Comparison of ENCODE assay signal across 2 cellular contexts in the genomic region with DNA sequence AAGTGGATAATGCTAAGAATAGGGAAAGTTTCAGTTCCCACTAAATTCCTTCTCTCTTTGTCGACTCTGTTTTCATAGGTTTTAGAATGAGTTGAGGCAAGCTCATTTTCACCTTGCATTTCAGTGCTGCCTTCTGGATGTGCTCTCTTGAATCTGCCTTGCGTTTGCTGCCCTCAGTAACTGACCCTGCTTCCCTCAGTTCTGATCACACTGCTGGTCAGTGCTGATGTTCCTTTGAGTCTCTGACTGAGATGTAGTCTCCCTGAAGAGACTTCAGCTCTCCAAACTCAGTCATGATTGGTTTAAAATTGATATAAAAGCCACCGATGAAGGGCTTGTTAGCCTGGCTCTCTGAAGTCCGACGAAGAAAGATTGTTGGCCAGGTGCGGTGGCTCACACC.
TF ChIP-seq lines count a peak whose summit lies in the region.

No MANE protein-coding gene starts in this region.

TF ChIP-seq in HCT116, 20 proteins besides CTCF, POLR2A, EP300 and RAD21:
- TF ChIP-seq, protein P1, sequence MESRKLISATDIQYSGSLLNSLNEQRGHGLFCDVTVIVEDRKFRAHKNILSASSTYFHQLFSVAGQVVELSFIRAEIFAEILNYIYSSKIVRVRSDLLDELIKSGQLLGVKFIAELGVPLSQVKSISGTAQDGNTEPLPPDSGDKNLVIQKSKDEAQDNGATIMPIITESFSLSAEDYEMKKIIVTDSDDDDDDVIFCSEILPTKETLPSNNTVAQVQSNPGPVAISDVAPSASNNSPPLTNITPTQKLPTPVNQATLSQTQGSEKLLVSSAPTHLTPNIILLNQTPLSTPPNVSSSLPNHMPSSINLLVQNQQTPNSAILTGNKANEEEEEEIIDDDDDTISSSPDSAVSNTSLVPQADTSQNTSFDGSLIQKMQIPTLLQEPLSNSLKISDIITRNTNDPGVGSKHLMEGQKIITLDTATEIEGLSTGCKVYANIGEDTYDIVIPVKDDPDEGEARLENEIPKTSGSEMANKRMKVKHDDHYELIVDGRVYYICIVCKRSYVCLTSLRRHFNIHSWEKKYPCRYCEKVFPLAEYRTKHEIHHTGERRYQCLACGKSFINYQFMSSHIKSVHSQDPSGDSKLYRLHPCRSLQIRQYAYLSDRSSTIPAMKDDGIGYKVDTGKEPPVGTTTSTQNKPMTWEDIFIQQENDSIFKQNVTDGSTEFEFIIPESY (IDR thresholded peaks at IDR 0.05; ENCODE audit: extremely low read depth, insufficient replicate concordance, low read length), result no peak
- TF ChIP-seq ZFX (IDR thresholded peaks at IDR 0.05), result no peak
- TF ChIP-seq, protein P2, sequence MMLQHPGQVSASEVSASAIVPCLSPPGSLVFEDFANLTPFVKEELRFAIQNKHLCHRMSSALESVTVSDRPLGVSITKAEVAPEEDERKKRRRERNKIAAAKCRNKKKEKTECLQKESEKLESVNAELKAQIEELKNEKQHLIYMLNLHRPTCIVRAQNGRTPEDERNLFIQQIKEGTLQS (IDR thresholded peaks at IDR 0.05), result no peak
- no peak for TF ChIP-seq TCF7L2 (IDR thresholded peaks at IDR 0.05; ENCODE audit: borderline replicate concordance, extremely low read depth, insufficient read depth, insufficient read length)
- TF ChIP-seq ZNF274 (IDR thresholded peaks at IDR 0.05; ENCODE audit: low read depth, low read length), result no peak
- TF ChIP-seq FOSL1 (IDR thresholded peaks at IDR 0.05; ENCODE audit: low read depth), result no peak
- no peak for TF ChIP-seq POLR2AphosphoS5 (IDR thresholded peaks at IDR 0.05; ENCODE audit: low read depth, low read length)
- TF ChIP-seq CBX3 (IDR thresholded peaks at IDR 0.05; ENCODE audit: low read depth), result no peak
- TF ChIP-seq, protein P3, sequence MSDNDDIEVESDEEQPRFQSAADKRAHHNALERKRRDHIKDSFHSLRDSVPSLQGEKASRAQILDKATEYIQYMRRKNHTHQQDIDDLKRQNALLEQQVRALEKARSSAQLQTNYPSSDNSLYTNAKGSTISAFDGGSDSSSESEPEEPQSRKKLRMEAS (IDR thresholded peaks at IDR 0.05), result no peak
- no peak for TF ChIP-seq JUND (IDR thresholded peaks at IDR 0.05)
- no peak for TF ChIP-seq EGR1 (IDR thresholded peaks at IDR 0.05; ENCODE audit: low read depth)
- no peak for TF ChIP-seq SRF (IDR thresholded peaks at IDR 0.05; ENCODE audit: low read depth)
- no peak for TF ChIP-seq ELF1 (IDR thresholded peaks at IDR 0.05; ENCODE audit: borderline replicate concordance, low read depth)
- no peak for TF ChIP-seq SP1 (IDR thresholded peaks at IDR 0.05; ENCODE audit: low read depth)
- no peak for TF ChIP-seq CEBPB (IDR thresholded peaks at IDR 0.05; ENCODE audit: low read depth)
- TF ChIP-seq EZH2phosphoT487 (IDR thresholded peaks at IDR 0.05; ENCODE audit: borderline replicate concordance), result no peak
- TF ChIP-seq, protein P4, sequence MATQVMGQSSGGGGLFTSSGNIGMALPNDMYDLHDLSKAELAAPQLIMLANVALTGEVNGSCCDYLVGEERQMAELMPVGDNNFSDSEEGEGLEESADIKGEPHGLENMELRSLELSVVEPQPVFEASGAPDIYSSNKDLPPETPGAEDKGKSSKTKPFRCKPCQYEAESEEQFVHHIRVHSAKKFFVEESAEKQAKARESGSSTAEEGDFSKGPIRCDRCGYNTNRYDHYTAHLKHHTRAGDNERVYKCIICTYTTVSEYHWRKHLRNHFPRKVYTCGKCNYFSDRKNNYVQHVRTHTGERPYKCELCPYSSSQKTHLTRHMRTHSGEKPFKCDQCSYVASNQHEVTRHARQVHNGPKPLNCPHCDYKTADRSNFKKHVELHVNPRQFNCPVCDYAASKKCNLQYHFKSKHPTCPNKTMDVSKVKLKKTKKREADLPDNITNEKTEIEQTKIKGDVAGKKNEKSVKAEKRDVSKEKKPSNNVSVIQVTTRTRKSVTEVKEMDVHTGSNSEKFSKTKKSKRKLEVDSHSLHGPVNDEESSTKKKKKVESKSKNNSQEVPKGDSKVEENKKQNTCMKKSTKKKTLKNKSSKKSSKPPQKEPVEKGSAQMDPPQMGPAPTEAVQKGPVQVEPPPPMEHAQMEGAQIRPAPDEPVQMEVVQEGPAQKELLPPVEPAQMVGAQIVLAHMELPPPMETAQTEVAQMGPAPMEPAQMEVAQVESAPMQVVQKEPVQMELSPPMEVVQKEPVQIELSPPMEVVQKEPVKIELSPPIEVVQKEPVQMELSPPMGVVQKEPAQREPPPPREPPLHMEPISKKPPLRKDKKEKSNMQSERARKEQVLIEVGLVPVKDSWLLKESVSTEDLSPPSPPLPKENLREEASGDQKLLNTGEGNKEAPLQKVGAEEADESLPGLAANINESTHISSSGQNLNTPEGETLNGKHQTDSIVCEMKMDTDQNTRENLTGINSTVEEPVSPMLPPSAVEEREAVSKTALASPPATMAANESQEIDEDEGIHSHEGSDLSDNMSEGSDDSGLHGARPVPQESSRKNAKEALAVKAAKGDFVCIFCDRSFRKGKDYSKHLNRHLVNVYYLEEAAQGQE (IDR thresholded peaks at IDR 0.05; ENCODE audit: low read depth), result no peak
- TF ChIP-seq YY1 (IDR thresholded peaks at IDR 0.05; ENCODE audit: extremely low read depth, insufficient replicate concordance, low read depth, low read length), result no peak
- TF ChIP-seq SIN3A (IDR thresholded peaks at IDR 0.05; ENCODE audit: low read depth), result no peak
- no peak for TF ChIP-seq EZH2 (IDR thresholded peaks at IDR 0.05)

TF ChIP-seq in SK-N-SH, 30 proteins besides CTCF, POLR2A, EP300 and RAD21:
- no peak for TF ChIP-seq GATA2 (CRISPR knock-in tag; IDR thresholded peaks at IDR 0.05)
